ENCODE assay signal across 1 cellular context in genomic region chr7:97117372-97118188, GRCh38.
TF ChIP-seq lines count a peak whose summit lies in the region.

SDHAF3 (plus strand) TSS chr7:97117698; CDS start chr7:97117724, 26 bp downstream.

TF ChIP-seq in K562, 482 proteins besides CTCF, POLR2A, EP300 and RAD21 (continued from another document and continues in another):
- TF ChIP-seq XRCC5 (IDR thresholded peaks at IDR 0.05; ENCODE audit: low read depth, low read length) = peak; percentile 95
- TF ChIP-seq JUNB (CRISPR knock-in tag; conservative IDR thresholded peaks at IDR 0.05) = no peak
- TF ChIP-seq, protein P1, sequence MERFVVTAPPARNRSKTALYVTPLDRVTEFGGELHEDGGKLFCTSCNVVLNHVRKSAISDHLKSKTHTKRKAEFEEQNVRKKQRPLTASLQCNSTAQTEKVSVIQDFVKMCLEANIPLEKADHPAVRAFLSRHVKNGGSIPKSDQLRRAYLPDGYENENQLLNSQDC (CRISPR knock-in tag; IDR thresholded peaks at IDR 0.05) = peak; percentile 29; the same call in 1 of the 2 replicates
- no peak for TF ChIP-seq SMAD1 (IDR thresholded peaks at IDR 0.05; ENCODE audit: low read depth, low read length, partially characterized antibody)
- TF ChIP-seq EHMT2 (IDR thresholded peaks at IDR 0.05) = peak; percentile 70
- TF ChIP-seq NFE2 (IDR thresholded peaks at IDR 0.05; ENCODE audit: low read depth) = peak; percentile 47; the same call in 1 of the 2 replicates
- TF ChIP-seq TAF1 (IDR thresholded peaks at IDR 0.05; ENCODE audit: control insufficient read depth, extremely low read depth, insufficient read depth, low read length, severe bottlenecking) = peak; percentile 97
- TF ChIP-seq ZNF282 (CRISPR knock-in tag; IDR thresholded peaks at IDR 0.05) = no peak
- TF ChIP-seq HMGXB4 (CRISPR knock-in tag; IDR thresholded peaks at IDR 0.05) = 0 out of 2 replicates have a peak, but pooled peaks have one; percentile 45
- no peak for TF ChIP-seq TCF7L2 (IDR thresholded peaks at IDR 0.05; ENCODE audit: low read depth, low read length)
- peak; percentile 96 for TF ChIP-seq RB1 (IDR thresholded peaks at IDR 0.05; ENCODE audit: low read depth)
- TF ChIP-seq CBFA2T3 (IDR thresholded peaks at IDR 0.05) = 0 out of 2 replicates have a peak, but pooled peaks have one; percentile 2
- no peak for TF ChIP-seq BCL6 (CRISPR knock-in tag; IDR thresholded peaks at IDR 0.05)
- no peak; the same call in 1 of the 2 replicates for TF ChIP-seq ZBTB17 (CRISPR knock-in tag; IDR thresholded peaks at IDR 0.05)
- peak in 2 of 3 experiments; percentile 75 to 83 for TF ChIP-seq YY1 (IDR thresholded peaks at IDR 0.05; ENCODE audit: borderline replicate concordance in 1 of 3, control insufficient read depth in 1 of 3, extremely low read depth in 1 of 3, insufficient read depth in 3 of 3, insufficient read length in 1 of 3, insufficient replicate concordance in 2 of 3, low read depth in 1 of 3, low read length in 2 of 3)
- peak; percentile 70; the same call in 1 of the 2 replicates for TF ChIP-seq NKRF (IDR thresholded peaks at IDR 0.05; ENCODE audit: borderline replicate concordance)
- TF ChIP-seq MED1 (CRISPR knock-in tag; IDR thresholded peaks at IDR 0.05; ENCODE audit: borderline replicate concordance) = no peak
- peak; percentile 94 for TF ChIP-seq L3MBTL2 (IDR thresholded peaks at IDR 0.05)
- TF ChIP-seq ZBTB1 (CRISPR knock-in tag; IDR thresholded peaks at IDR 0.05; ENCODE audit: borderline replicate concordance, low read depth) = peak; percentile 30; the same call in 1 of the 2 replicates
- peak; percentile 83; the same call in 1 of the 2 replicates for TF ChIP-seq MBD2 (IDR thresholded peaks at IDR 0.05; ENCODE audit: borderline replicate concordance, low read depth)
- peak; percentile 78; the same call in 1 of the 2 replicates for TF ChIP-seq CHCHD3 (CRISPR knock-in tag; IDR thresholded peaks at IDR 0.05)
- TF ChIP-seq ETV1 (tag; conservative IDR thresholded peaks at IDR 0.05; ENCODE audit: low read depth) = peak; percentile 96
- TF ChIP-seq SMAD3 (CRISPR knock-in tag; conservative IDR thresholded peaks at IDR 0.05) = 0 out of 2 replicates have a peak, but pooled peaks have one; percentile 21
- TF ChIP-seq CEBPB (tag; IDR thresholded peaks at IDR 0.05) = peak; percentile 98
- no peak for TF ChIP-seq ZNF764 (CRISPR knock-in tag; IDR thresholded peaks at IDR 0.05; ENCODE audit: low read depth)
- peak; percentile 10; the same call in 1 of the 2 replicates for TF ChIP-seq HNRNPL (IDR thresholded peaks at IDR 0.05; ENCODE audit: low read depth, low read length)
- TF ChIP-seq NEUROD1 (IDR thresholded peaks at IDR 0.05; ENCODE audit: borderline replicate concordance, low read depth, low read length, partially characterized antibody) = peak; percentile 91
- TF ChIP-seq RBFOX2 (IDR thresholded peaks at IDR 0.05; ENCODE audit: low read depth, low read length) = peak; percentile 97
- TF ChIP-seq NBN (IDR thresholded peaks at IDR 0.05; ENCODE audit: low read depth) = peak; percentile 65; the same call in 1 of the 2 replicates
- no peak for TF ChIP-seq TRIM28 (IDR thresholded peaks at IDR 0.05)
- no peak for TF ChIP-seq BCOR (IDR thresholded peaks at IDR 0.05)
- peak; percentile 95 for TF ChIP-seq POLR2G (IDR thresholded peaks at IDR 0.05; ENCODE audit: low read depth, low read length)
- peak; percentile 90 for TF ChIP-seq POLR2AphosphoS5 (IDR thresholded peaks at IDR 0.05; ENCODE audit: control insufficient read depth, insufficient read depth, low read depth, low read length)
- TF ChIP-seq, protein P2, sequence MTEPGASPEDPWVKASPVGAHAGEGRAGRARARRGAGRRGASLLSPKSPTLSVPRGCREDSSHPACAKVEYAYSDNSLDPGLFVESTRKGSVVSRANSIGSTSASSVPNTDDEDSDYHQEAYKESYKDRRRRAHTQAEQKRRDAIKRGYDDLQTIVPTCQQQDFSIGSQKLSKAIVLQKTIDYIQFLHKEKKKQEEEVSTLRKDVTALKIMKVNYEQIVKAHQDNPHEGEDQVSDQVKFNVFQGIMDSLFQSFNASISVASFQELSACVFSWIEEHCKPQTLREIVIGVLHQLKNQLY (CRISPR knock-in tag; conservative IDR thresholded peaks at IDR 0.05) = no peak
- peak; percentile 94 for TF ChIP-seq CREM (IDR thresholded peaks at IDR 0.05; ENCODE audit: low read depth)
- peak; percentile 87 for TF ChIP-seq ZKSCAN1 (IDR thresholded peaks at IDR 0.05; ENCODE audit: low read depth, low read length)
- peak; percentile 74 for TF ChIP-seq RBM39 (optimal IDR thresholded peaks at IDR 0.05; ENCODE audit: low read depth, low read length)
- peak; percentile 82 for TF ChIP-seq JUND (IDR thresholded peaks at IDR 0.05; ENCODE audit: borderline replicate concordance, low read depth, low read length)
- peak; percentile 70; the same call in 1 of the 3 replicates for TF ChIP-seq JUND (tag; IDR thresholded peaks at IDR 0.05; ENCODE audit: borderline replicate concordance, low read depth, low read length)
- TF ChIP-seq ATF7 (IDR thresholded peaks at IDR 0.05) = peak; percentile 91
- TF ChIP-seq TRIM24 (IDR thresholded peaks at IDR 0.05) = peak in 1 of 2 experiments; percentile 99; a peak in 2 of 4 replicates
- peak; percentile 21; the same call in 1 of the 2 replicates for TF ChIP-seq HDAC2 (IDR thresholded peaks at IDR 0.05)
- TF ChIP-seq, protein P3, sequence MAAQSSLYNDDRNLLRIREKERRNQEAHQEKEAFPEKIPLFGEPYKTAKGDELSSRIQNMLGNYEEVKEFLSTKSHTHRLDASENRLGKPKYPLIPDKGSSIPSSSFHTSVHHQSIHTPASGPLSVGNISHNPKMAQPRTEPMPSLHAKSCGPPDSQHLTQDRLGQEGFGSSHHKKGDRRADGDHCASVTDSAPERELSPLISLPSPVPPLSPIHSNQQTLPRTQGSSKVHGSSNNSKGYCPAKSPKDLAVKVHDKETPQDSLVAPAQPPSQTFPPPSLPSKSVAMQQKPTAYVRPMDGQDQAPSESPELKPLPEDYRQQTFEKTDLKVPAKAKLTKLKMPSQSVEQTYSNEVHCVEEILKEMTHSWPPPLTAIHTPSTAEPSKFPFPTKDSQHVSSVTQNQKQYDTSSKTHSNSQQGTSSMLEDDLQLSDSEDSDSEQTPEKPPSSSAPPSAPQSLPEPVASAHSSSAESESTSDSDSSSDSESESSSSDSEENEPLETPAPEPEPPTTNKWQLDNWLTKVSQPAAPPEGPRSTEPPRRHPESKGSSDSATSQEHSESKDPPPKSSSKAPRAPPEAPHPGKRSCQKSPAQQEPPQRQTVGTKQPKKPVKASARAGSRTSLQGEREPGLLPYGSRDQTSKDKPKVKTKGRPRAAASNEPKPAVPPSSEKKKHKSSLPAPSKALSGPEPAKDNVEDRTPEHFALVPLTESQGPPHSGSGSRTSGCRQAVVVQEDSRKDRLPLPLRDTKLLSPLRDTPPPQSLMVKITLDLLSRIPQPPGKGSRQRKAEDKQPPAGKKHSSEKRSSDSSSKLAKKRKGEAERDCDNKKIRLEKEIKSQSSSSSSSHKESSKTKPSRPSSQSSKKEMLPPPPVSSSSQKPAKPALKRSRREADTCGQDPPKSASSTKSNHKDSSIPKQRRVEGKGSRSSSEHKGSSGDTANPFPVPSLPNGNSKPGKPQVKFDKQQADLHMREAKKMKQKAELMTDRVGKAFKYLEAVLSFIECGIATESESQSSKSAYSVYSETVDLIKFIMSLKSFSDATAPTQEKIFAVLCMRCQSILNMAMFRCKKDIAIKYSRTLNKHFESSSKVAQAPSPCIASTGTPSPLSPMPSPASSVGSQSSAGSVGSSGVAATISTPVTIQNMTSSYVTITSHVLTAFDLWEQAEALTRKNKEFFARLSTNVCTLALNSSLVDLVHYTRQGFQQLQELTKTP (IDR thresholded peaks at IDR 0.05; ENCODE audit: low read depth in 1 of 2, partially characterized antibody in 2 of 2) = peak in 1 of 2 experiments; percentile 17
- TF ChIP-seq, protein P4, sequence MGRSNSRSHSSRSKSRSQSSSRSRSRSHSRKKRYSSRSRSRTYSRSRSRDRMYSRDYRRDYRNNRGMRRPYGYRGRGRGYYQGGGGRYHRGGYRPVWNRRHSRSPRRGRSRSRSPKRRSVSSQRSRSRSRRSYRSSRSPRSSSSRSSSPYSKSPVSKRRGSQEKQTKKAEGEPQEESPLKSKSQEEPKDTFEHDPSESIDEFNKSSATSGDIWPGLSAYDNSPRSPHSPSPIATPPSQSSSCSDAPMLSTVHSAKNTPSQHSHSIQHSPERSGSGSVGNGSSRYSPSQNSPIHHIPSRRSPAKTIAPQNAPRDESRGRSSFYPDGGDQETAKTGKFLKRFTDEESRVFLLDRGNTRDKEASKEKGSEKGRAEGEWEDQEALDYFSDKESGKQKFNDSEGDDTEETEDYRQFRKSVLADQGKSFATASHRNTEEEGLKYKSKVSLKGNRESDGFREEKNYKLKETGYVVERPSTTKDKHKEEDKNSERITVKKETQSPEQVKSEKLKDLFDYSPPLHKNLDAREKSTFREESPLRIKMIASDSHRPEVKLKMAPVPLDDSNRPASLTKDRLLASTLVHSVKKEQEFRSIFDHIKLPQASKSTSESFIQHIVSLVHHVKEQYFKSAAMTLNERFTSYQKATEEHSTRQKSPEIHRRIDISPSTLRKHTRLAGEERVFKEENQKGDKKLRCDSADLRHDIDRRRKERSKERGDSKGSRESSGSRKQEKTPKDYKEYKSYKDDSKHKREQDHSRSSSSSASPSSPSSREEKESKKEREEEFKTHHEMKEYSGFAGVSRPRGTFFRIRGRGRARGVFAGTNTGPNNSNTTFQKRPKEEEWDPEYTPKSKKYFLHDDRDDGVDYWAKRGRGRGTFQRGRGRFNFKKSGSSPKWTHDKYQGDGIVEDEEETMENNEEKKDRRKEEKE (IDR thresholded peaks at IDR 0.05; ENCODE audit: borderline replicate concordance in 1 of 2, control insufficient read depth in 1 of 2, low read depth in 2 of 2, low read length in 1 of 2) = peak in 1 of 2 experiments; percentile 99; a peak in 2 of 4 replicates
- peak in 1 of 2 experiments; percentile 93; a peak in 2 of 4 replicates for TF ChIP-seq ZNF639 (CRISPR knock-in tag; conservative IDR thresholded peaks at IDR 0.05 in 1 of 2, IDR thresholded peaks at IDR 0.05 in 1 of 2)
- peak; percentile 17; the same call in 1 of the 2 replicates for TF ChIP-seq NR1H2 (CRISPR knock-in tag; IDR thresholded peaks at IDR 0.05)
- no peak for TF ChIP-seq HDAC6 (IDR thresholded peaks at IDR 0.05; ENCODE audit: low read depth, low read length)
- peak; percentile 73 for TF ChIP-seq SAP30 (IDR thresholded peaks at IDR 0.05; ENCODE audit: borderline replicate concordance, insufficient read depth, low read depth, low read length, poor library complexity, severe bottlenecking)
- peak; percentile 97 for TF ChIP-seq BHLHE40 (IDR thresholded peaks at IDR 0.05; ENCODE audit: low read length)
- peak; percentile 40 for TF ChIP-seq BRD9 (IDR thresholded peaks at IDR 0.05; ENCODE audit: low read depth, partially characterized antibody)
